ENCODE assay signal across 8 cellular contexts in the genomic region with DNA sequence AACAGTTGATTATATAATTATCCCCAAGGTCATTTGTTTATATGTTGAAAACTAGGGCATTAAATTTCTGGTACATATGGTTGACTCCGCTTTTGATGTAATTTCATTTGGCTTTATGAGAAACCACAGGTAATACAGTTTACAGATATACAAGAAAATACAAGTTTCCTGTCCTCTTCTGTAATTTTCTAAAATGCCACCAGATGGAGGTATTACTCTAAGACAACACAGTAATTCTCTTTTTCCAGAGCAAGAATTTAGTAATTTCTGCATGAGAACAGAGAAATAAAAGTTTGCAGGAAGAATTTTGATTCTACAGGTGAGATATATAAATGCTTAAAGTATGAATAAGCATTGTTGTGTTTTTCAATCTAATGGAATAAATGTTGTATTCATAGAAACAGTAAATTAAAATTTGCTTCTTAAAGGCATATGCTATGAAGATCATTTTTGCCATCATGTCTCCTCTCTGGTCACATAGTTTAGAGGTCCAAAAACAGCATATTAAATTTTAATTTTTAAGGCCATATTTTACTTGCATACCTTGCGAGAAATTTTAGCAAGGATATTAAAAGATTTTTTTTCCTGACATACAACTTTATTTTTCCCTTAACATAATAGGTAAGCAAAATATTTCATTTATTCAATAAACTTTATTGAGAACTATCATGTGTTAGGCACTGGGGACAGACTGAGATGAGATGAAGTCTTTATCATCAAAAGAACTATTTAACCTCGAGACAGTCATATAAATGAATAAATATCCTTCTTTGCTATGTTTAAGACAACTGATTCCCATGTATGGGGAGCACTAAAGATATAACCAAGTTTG. TPM values are rescaled to one million over a fixed set of nuclear protein-coding genes. Genes with fewer than 3 reads are reported as not detected.
DNase-seq lines count a peak whose midpoint lies in the region; ATAC-seq, FAIRE-seq and TF ChIP-seq lines count a peak whose summit lies in the region.

No MANE protein-coding gene starts in this region.

- H3K4me1 ChIP-seq in heart left ventricle (peaks cover 0 to 34% (median 8%) of the 10 kb centered on the region in 12 donors), right cardiac atrium (ENCODE audit: control insufficient read depth, insufficient read depth, low read length) (no peaks in the 10 kb centered on the region), OCI-LY7 (ENCODE audit: insufficient read depth, low read length, poor library complexity, severe bottlenecking) (no peaks in the 10 kb centered on the region), H1 (replicated peaks in 1 of 4; ENCODE audit: control insufficient read depth in 3 of 4, insufficient read depth in 4 of 4, low read length in 3 of 4) (peaks cover 0 to 3% (median 0%) of the 10 kb centered on the region in 4 experiments; a peak in 1 of 7 replicates)

- peaks cover 9% of the 10 kb centered on the region for H3K4me1 Mint-ChIP-seq in nephron progenitor cell

- H2AK5ac ChIP-seq in H1 (ENCODE audit: low read depth, low read length) = no peak overlapping the region

- H2BK5ac ChIP-seq in H1 (ENCODE audit: low read depth, low read length) = no peak overlapping the region

- no peak overlapping the region for H3K4me2 ChIP-seq in OCI-LY7 (ENCODE audit: low read length)
- H3K4me2 ChIP-seq in H1 (ENCODE audit: insufficient read depth in 1 of 2, low read depth in 2 of 2, low read length in 2 of 2) = no peak overlapping the region

- H3K9me2 ChIP-seq in OCI-LY7 (ENCODE audit: insufficient read depth, low read length) = no peaks in the 10 kb centered on the region

- no peaks in the 10 kb centered on the region for H3K27me3 ChIP-seq in heart left ventricle
- H3K27me3 ChIP-seq in right cardiac atrium (ENCODE audit: control insufficient read depth, insufficient read depth) = no peaks in the 10 kb centered on the region
- H3K27me3 ChIP-seq in H1 (replicated peaks in 1 of 4; ENCODE audit: control insufficient read depth in 3 of 4, extremely low read depth in 1 of 4, insufficient read depth in 3 of 4, low read length in 3 of 4) = no peaks in the 10 kb centered on the region

- ATAC-seq in heart left ventricle (peak in 1 of 4 donors; percentile 49), right cardiac atrium (no peak), HG02870 (IDR thresholded peaks at IDR 0.05; ENCODE audit: unreplicated experiment) (peak; percentile 45), GM18519 (IDR thresholded peaks at IDR 0.05; ENCODE audit: low FRiP score, unreplicated experiment) (no peak)

- peaks cover 0 to 43% (median 32%) of the 10 kb centered on the region in 9 donors for H3K36me3 ChIP-seq in heart left ventricle
- no peaks in the 10 kb centered on the region for H3K36me3 ChIP-seq in OCI-LY7 (ENCODE audit: insufficient read depth, low read length)
- H3K36me3 ChIP-seq in H1 (ENCODE audit: control insufficient read depth in 2 of 4, insufficient read depth in 4 of 4, low read length in 3 of 4) = peaks cover 0 to 48% (median 23%) of the 10 kb centered on the region in 4 experiments; a peak in 7 of 8 replicates

- H3K9me3 ChIP-seq in heart left ventricle (no peaks in the 10 kb centered on the region), right cardiac atrium (ENCODE audit: control insufficient read depth, low read length) (no peaks in the 10 kb centered on the region), OCI-LY7 (ENCODE audit: low read length) (no peaks in the 10 kb centered on the region), H1 (ENCODE audit: insufficient read depth in 2 of 2, low read depth in 1 of 2, low read length in 1 of 2) (no peaks in the 10 kb centered on the region)

- H2BK15ac ChIP-seq in H1 (ENCODE audit: low read length) = no peak overlapping the region

- H2AFZ ChIP-seq in OCI-LY7 (ENCODE audit: low read length) = no peak overlapping the region
- no peak overlapping the region for H2AFZ ChIP-seq in H1 (ENCODE audit: low read length)

- no TSS peak for BruUV-seq in OCI-LY7 (replicated peaks; lab: Mats Ljungman, UMichigan)

- no peak overlapping the region for H3K9ac ChIP-seq in H1 (replicated peaks in 1 of 4; ENCODE audit: extremely low read depth in 1 of 4, low read depth in 3 of 4, low read length in 3 of 4)

- no peak overlapping the region for H3K23ac ChIP-seq in H1 (ENCODE audit: insufficient read length)

- POLR2A ChIA-PET in OCI-LY7 (lab: Charles Lee) (no interaction called here), H1 (lab: Charles Lee; ENCODE audit: partially characterized antibody) (no interaction called here)

- H4K5ac ChIP-seq in H1 (ENCODE audit: insufficient read length, low read depth, low read length) = no peak overlapping the region

- H3K79me2 ChIP-seq in OCI-LY7 (ENCODE audit: insufficient read depth, low read depth, low read length) (no peaks in the 10 kb centered on the region), H1 (ENCODE audit: control insufficient read depth in 1 of 2, insufficient read depth in 2 of 2, low read length in 2 of 2) (peaks cover 0 to 64% of the 10 kb centered on the region in 2 experiments; a peak in 2 of 4 replicates)

- H4K20me1 ChIP-seq in OCI-LY7 (ENCODE audit: insufficient read depth, low read length) = no peaks in the 10 kb centered on the region
- H4K20me1 ChIP-seq in H1 (replicated peaks in 1 of 2; ENCODE audit: control insufficient read depth in 1 of 2, insufficient read depth in 2 of 2, low read length in 2 of 2) = peaks cover 1 to 3% of the 10 kb centered on the region in 2 experiments

- intact Hi-C loops in heart left ventricle (cut with DNase I) (loop anchor here (1.0 to 10.0 kb wide), 9 partner anchors 21 to 159 kb away; no protein-coding TSS in a partner anchor), right cardiac atrium (cut with DNase I) (loop anchor here in 3 of 4 donors (1.0 to 5.0 kb wide), 3 partner anchors 126 to 151 kb away; no protein-coding TSS in a partner anchor), OCI-LY7 (cut with micrococcal nuclease; ENCODE audit: unreplicated experiment) (loop anchor here (1.0 kb wide), 2 partner anchors 126 to 154 kb away; no protein-coding TSS in a partner anchor), head of caudate nucleus (cut with DNase I) (loop anchor here (5.0 kb wide), 1 partner anchor 126 kb away; no protein-coding TSS in a partner anchor)

- no peaks in the 10 kb centered on the region for H3K9me3 Mint-ChIP-seq in nephron progenitor cell

- no peak overlapping the region for H4K8ac ChIP-seq in H1 (ENCODE audit: extremely low read depth, insufficient read depth, low read length)

- TF ChIP-seq CTCF in heart left ventricle (IDR thresholded peaks at IDR 0.05) (peak; percentile 65 to 85 (median 74)), OCI-LY7 (conservative IDR thresholded peaks at IDR 0.05; ENCODE audit: low read length) (peak; percentile 92), H1 (IDR thresholded peaks at IDR 0.05; ENCODE audit: control extremely low read depth in 1 of 3, insufficient read depth in 1 of 3, low read depth in 1 of 3, low read length in 3 of 3) (peak in 2 of 3 experiments; percentile 30 to 39; a peak in 2 of 4 replicates), nephron progenitor cell (IDR thresholded peaks at IDR 0.05) (peak; percentile 77)

- peaks cover 34% of the 10 kb centered on the region for H3K36me3 Mint-ChIP-seq in nephron progenitor cell (ENCODE audit: low read depth)

- H3K4ac ChIP-seq in H1 (replicated peaks; ENCODE audit: insufficient read length, low read depth, low read length) = no peak overlapping the region

- CTCF ChIA-PET in OCI-LY7 (lab: Charles Lee; ENCODE audit: unreplicated experiment) (no interaction called here), H1 (lab: Charles Lee; ENCODE audit: partially characterized antibody) (interaction anchor here (0.9 to 3.4 kb wide), 9 partner anchors 7 to 155 kb away, joined by 3 to 22 read pairs (median 8); a partner anchor contains a TSS)

- TF ChIP-seq RAD21 in H1 (IDR thresholded peaks at IDR 0.05 in 1 of 2, conservative IDR thresholded peaks at IDR 0.05 in 1 of 2; ENCODE audit: low read depth in 2 of 2, low read length in 2 of 2) = peak in 1 of 2 experiments; percentile 77

- H3K27me3 Mint-ChIP-seq in nephron progenitor cell (ENCODE audit: low read depth, poor library complexity) = no peaks in the 10 kb centered on the region

- no peak overlapping the region for H3K4me3 Mint-ChIP-seq in nephron progenitor cell

- no peak overlapping the region for H4K91ac ChIP-seq in H1 (replicated peaks; ENCODE audit: insufficient read length, low read length)

- H3K4me3 ChIP-seq in heart left ventricle (no peak overlapping the region), right cardiac atrium (ENCODE audit: low read length) (no peak overlapping the region), OCI-LY7 (ENCODE audit: low read depth, low read length, poor library complexity, severe bottlenecking) (no peak overlapping the region), H1 (ENCODE audit: extremely low read depth in 1 of 4, insufficient read depth in 2 of 4, low read depth in 3 of 4, low read length in 4 of 4) (no peak overlapping the region)

- no peak overlapping the region for H3K27ac Mint-ChIP-seq in nephron progenitor cell

- H3K23me2 ChIP-seq in H1 (ENCODE audit: low read depth, low read length) = no peaks in the 10 kb centered on the region

- TF ChIP-seq EP300 in H1 (IDR thresholded peaks at IDR 0.05; ENCODE audit: borderline replicate concordance in 1 of 2, low read depth in 2 of 2, low read length in 2 of 2) = no peak

- no peak overlapping the region for H3K27ac ChIP-seq in heart left ventricle
- no peak overlapping the region for H3K27ac ChIP-seq in right cardiac atrium (ENCODE audit: low read length)
- no peak overlapping the region for H3K27ac ChIP-seq in OCI-LY7 (ENCODE audit: low read depth, low read length, poor library complexity, severe bottlenecking)
- H3K27ac ChIP-seq in H1 (ENCODE audit: low read depth, low read length) = no peak overlapping the region

- H3K14ac ChIP-seq in H1 (ENCODE audit: insufficient read length) = no peak overlapping the region

- no peak overlapping the region for H2BK20ac ChIP-seq in H1 (ENCODE audit: low read length)

- no peak overlapping the region for H2BK120ac ChIP-seq in H1 (replicated peaks; ENCODE audit: low read depth, low read length)

- H3K79me1 ChIP-seq in H1 (ENCODE audit: low read depth, low read length) = no peaks in the 10 kb centered on the region; the same call in 1 of the 2 replicates

- 75 to 80% (median 76%) methylated on average over 3 of the region's 3 CpGs for WGBS in heart left ventricle, 4 donors
- WGBS in right cardiac atrium = 71% methylated on average over 3 of the region's 3 CpGs
- WGBS in H1 (ENCODE audit: extremely low coverage in 1 of 2, insufficient coverage in 1 of 2, insufficient read length in 1 of 2, insufficient replicate concordance in 2 of 2, low coverage in 1 of 2, low lambda C conversion rate in 2 of 2, missing lambda C conversion rate in 1 of 2), 2 experiments = 86% methylated on average over 3 of the region's 3 CpGs; no CpG with 5 or more reads in 1 of the 2 experiments

- no peak overlapping the region for H3K56ac ChIP-seq in H1 (replicated peaks; ENCODE audit: insufficient read length, low read depth, low read length)

- FAIRE-seq in H1 (lab: Jason Lieb, UNC) = peak; percentile 63

- TF ChIP-seq POLR2A in heart left ventricle (IDR thresholded peaks at IDR 0.05) (no peak), H1 (IDR thresholded peaks at IDR 0.05; ENCODE audit: control extremely low read depth in 1 of 2, low read depth in 2 of 2, low read length in 2 of 2) (no peak)

- H2BK12ac ChIP-seq in H1 (ENCODE audit: low read depth, low read length) = no peak overlapping the region

- DNase-seq in heart left ventricle (no peak), right cardiac atrium (no peak), OCI-LY7 (ENCODE audit: low spot score) (peak; percentile 49), H1 (ENCODE audit: low read depth in 1 of 2, low spot score in 2 of 2) (no peak), nephron progenitor cell (no peak), head of caudate nucleus (no peak)

- H3K18ac ChIP-seq in H1 (ENCODE audit: extremely low read depth, low read length) = no peak overlapping the region

RNA-seq across cellular contexts. Expression of a gene that starts 22.7 kb away (rescaled TPM):
- 10 to 100 TPM; 10.5 to 24.0 (median 13.8) TPM for total RNA-seq in heart left ventricle
- 1 to 10 TPM; 8.6 to 9.9 TPM for polyA plus RNA-seq in heart left ventricle
- total RNA-seq in right cardiac atrium = 10 to 100 TPM; 12.4 to 23.2 (median 14.6) TPM
- polyA plus RNA-seq in right cardiac atrium = 9.2 TPM
- total RNA-seq in OCI-LY7 (2014; rRNA removed; shearing (Covaris generic)) = 10.3 and 23.3 TPM in 2 replicates
- 8.3 and 8.7 TPM in 2 replicates for total RNA-seq in OCI-LY7 (2022)
- total RNA-seq in H1 (2021; fragmentation: NEBNext Ultra II Directional; extraction: Animal tissue kit (Norgen Biotek cat#: 25700)) = 50.8 and 53.0 TPM in 2 replicates
- 5.7 and 15.6 TPM in 2 replicates for polyA plus RNA-seq in H1 (2011; rRNA removed)
- polyA plus RNA-seq in H1 (2011; cell fraction: cytosol; rRNA removed) = 18.0 TPM
- 13.4 TPM for polyA plus RNA-seq in H1 (2011; cell fraction: nucleus; rRNA removed)
- polyA plus RNA-seq in H1 (2012, experiment 1 of 2) = 18.0 to 40.3 TPM (median 21.5 TPM) in 4 replicates
- polyA plus RNA-seq in H1 (2012, experiment 2 of 2) = 1.6 TPM
- 32.6 TPM for polyA plus RNA-seq in H1 (2013, experiment 1 of 2)
- 30.9 TPM for polyA plus RNA-seq in H1 (2013, experiment 2 of 2)
- 28.8 and 47.1 TPM in 2 replicates for polyA minus RNA-seq in H1 (2011; rRNA and poly(A)+ RNA removed)
- 33.7 TPM for polyA minus RNA-seq in H1 (2011; cell fraction: cytosol; rRNA and poly(A)+ RNA removed)
- polyA minus RNA-seq in H1 (2011; cell fraction: nucleus; rRNA and poly(A)+ RNA removed) = 81.3 TPM

Comparison
In these comparisons a context has a peak if more than half of its experiments do, and no peak if none do; other contexts are left out.
1. CTCF ChIP-seq: peak in every context shown above with its lines; median percentile 92 in OCI-LY7; 77 in nephron progenitor cell; 74 in heart left ventricle; 34 in H1.